ENCODE assay signal across 35 cellular contexts in genomic region chr3:71330505-71330904, GRCh38.
"Had no signal": no experiment of that assay in that cellular context is flagged by ENCODE, and none has a peak within 500 bp of the region (broad histone marks: within the 10 kb centered on the region; RNA-seq: fewer than 3 reads in every experiment).

No MANE protein-coding gene starts in this region.

- H3K9me3 ChIP-seq: MG63 had no signal

- H3K4me3 ChIP-seq: MG63 had no signal

- DNase-seq: Karpas-422, Kasumi-1, MG63, MM.1S, MV-4-11, NCI-H1048, NCI-H1092, NCI-H1092 treated with DMSO at 0.1 percent for 48 hours, NCI-H1105, NCI-H1105 treated with DMSO at 0.1 percent for 48 hours, NCI-H1417, NCI-H1417 treated with DMSO at 0.1 percent for 48 hours, NCI-H1436, NCI-H1436 treated with DMSO at 0.1 percent for 48 hours, NCI-H146, NCI-H1694, NCI-H1694 treated with DMSO at 0.1 percent for 48 hours, NCI-H187, NCI-H187 treated with DMSO at 0.1 percent for 48 hours, NCI-H1930, NCI-H2029, NCI-H2029 treated with DMSO at 0.1 percent for 48 hours, NCI-H2081, NCI-H2081 treated with DMSO at 0.1 percent for 48 hours, NCI-H2107, NCI-H2171, NCI-H2171 treated with DMSO at 0.1 percent for 48 hours, NCI-H2227 treated with DMSO at 0.1 percent for 48 hours, NCI-H226, NCI-H345, NCI-H446, NCI-H446 treated with DMSO at 0.1 percent for 48 hours, NCI-H510A, NCI-H510A treated with DMSO at 0.1 percent for 48 hours, NCI-H524 had no signal

- H3K36me3 ChIP-seq: MG63 had no signal

- H3K27me3 ChIP-seq: MG63 had no signal
